ENCODE assay signal across 22 cellular contexts in the genomic region with DNA sequence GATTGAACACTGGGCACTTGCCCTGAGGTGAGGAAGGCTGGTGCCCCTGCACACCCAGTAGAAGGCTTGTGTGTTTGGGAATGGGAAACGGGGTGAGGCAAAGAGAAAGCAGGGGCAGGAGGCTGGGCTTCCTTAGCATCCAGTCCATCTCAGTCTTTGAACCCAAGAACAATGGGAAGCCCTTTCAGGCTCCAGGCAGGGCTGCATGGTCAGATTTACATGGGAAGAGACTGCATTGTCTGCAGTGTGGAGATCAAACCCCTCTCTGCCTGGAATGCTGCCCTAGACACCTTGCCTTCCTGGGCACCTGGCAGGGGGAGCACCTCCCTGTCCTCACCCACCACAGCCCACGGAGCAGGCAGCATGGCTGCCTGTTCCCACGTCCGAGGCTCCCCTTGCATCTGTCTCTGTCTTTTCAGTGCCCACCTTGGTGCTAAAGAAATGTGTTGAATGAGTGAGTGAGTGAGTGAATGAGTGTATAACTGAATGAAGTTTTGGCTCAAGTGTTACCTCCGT.
DNase-seq lines count a peak whose midpoint lies in the region; ATAC-seq and TF ChIP-seq lines count a peak whose summit lies in the region.
"Had no signal": no experiment of that assay in that cellular context is flagged by ENCODE, and none has a peak within 500 bp of the region (broad histone marks: within the 10 kb centered on the region; RNA-seq: fewer than 3 reads in every experiment).

No MANE protein-coding gene starts in this region.

- TF ChIP-seq CTCF in OCI-LY7 (conservative IDR thresholded peaks at IDR 0.05; ENCODE audit: low read length) (no peak), upper lobe of right lung (IDR thresholded peaks at IDR 0.05) (no peak), suprapubic skin (IDR thresholded peaks at IDR 0.05) (no peak), vagina (IDR thresholded peaks at IDR 0.05) (no peak)

- no peaks in the 10 kb centered on the region for H3K9me2 ChIP-seq in OCI-LY7 (ENCODE audit: insufficient read depth, low read length)

- DNase-seq in NCI-H510A (lab: John Stamatoyannopoulos, UW) (peak; percentile 74), NCI-H510A treated with DMSO at 0.1 percent for 48 hours (lab: John Stamatoyannopoulos, UW) (no peak), OCI-LY7 (ENCODE audit: low spot score) (no peak), islet precursor cell (peak; percentile 46), upper lobe of right lung (peak; percentile 48), suprapubic skin (ENCODE audit: low spot score in 2 of 2) (no peak), vagina (ENCODE audit: extremely low spot score in 2 of 2) (no peak)
- DNase-seq: 8988T, COR-L47, GF-D8, MM.1S, NCI-H1092, NCI-H1436 treated with DMSO at 0.1 percent for 48 hours, NCI-H2081, NCI-H2171 treated with DMSO at 0.1 percent for 48 hours, NCI-H446, NCI-H748 treated with DMSO at 0.1 percent for 48 hours, RPMI8226, SIG-M5 had no signal

- peaks cover 10% of the 10 kb centered on the region for H3K27me3 ChIP-seq in upper lobe of right lung
- H3K27me3 ChIP-seq in suprapubic skin: peaks cover 32% of the 10 kb centered on the region
- no peaks in the 10 kb centered on the region for H3K27me3 ChIP-seq in vagina

- intact Hi-C loops in OCI-LY7 (cut with micrococcal nuclease; ENCODE audit: unreplicated experiment): no loop called here
- intact Hi-C loops in upper lobe of right lung (cut with DNase I): no loop called here
- intact Hi-C loops in vagina (cut with DNase I): no loop called here

- H3K36me3 ChIP-seq in OCI-LY7 (ENCODE audit: insufficient read depth, low read length) (no peaks in the 10 kb centered on the region), upper lobe of right lung (no peaks in the 10 kb centered on the region), suprapubic skin (no peaks in the 10 kb centered on the region), vagina (no peaks in the 10 kb centered on the region)

- no peaks in the 10 kb centered on the region for H3K9me3 ChIP-seq in OCI-LY7 (ENCODE audit: low read length)
- H3K9me3 ChIP-seq in upper lobe of right lung: no peaks in the 10 kb centered on the region
- no peaks in the 10 kb centered on the region for H3K9me3 ChIP-seq in suprapubic skin
- H3K9me3 ChIP-seq in vagina: no peaks in the 10 kb centered on the region

- H3K27ac Mint-ChIP-seq in stimulated activated memory B cell treated with anti-CD40 and anti-IgM and Interleukin-4, amounts not matched to agents 10 μg/mL and 1 μg/mL and 100 μg/mL, for 72 hours: no peak overlapping the region
- H3K27ac Mint-ChIP-seq: B cell had no signal

- H3K79me2 ChIP-seq in OCI-LY7 (ENCODE audit: insufficient read depth, low read depth, low read length): no peaks in the 10 kb centered on the region

- no peak for ATAC-seq in upper lobe of right lung
- ATAC-seq in stimulated activated memory B cell treated with anti-CD40 and anti-IgM and Interleukin-4, amounts not matched to agents 10 μg/mL and 1 μg/mL and 100 μg/mL, for 72 hours: no peak
- ATAC-seq: HCT116 had no signal

- no peak for TF ChIP-seq EP300 in suprapubic skin (IDR thresholded peaks at IDR 0.05)

- no TSS peak for BruUV-seq in OCI-LY7 (replicated peaks; lab: Mats Ljungman, UMichigan)

- TF ChIP-seq POLR2A in suprapubic skin (IDR thresholded peaks at IDR 0.05): no peak
- no peak for TF ChIP-seq POLR2A in vagina (IDR thresholded peaks at IDR 0.05)

- 72% methylated on average over 5 of the region's 5 CpGs for WGBS in suprapubic skin

- no peak overlapping the region for H3K4me3 Mint-ChIP-seq in stimulated activated memory B cell treated with anti-CD40 and anti-IgM and Interleukin-4, amounts not matched to agents 10 μg/mL and 1 μg/mL and 100 μg/mL, for 72 hours
- H3K4me3 Mint-ChIP-seq: B cell had no signal

- 0 out of 2 replicates have a peak overlapping the region, but pooled peaks have one; percentile 6 for H2AFZ ChIP-seq in OCI-LY7 (ENCODE audit: low read length)

- H3K9me3 Mint-ChIP-seq in stimulated activated memory B cell treated with anti-CD40 and anti-IgM and Interleukin-4, amounts not matched to agents 10 μg/mL and 1 μg/mL and 100 μg/mL, for 72 hours: no peaks in the 10 kb centered on the region

- no peak overlapping the region for H3K4me3 ChIP-seq in OCI-LY7 (ENCODE audit: low read depth, low read length, poor library complexity, severe bottlenecking)
- no peak overlapping the region for H3K4me3 ChIP-seq in upper lobe of right lung
- no peak overlapping the region for H3K4me3 ChIP-seq in suprapubic skin
- H3K4me3 ChIP-seq in vagina: no peak overlapping the region

- H3K27ac ChIP-seq in OCI-LY7 (ENCODE audit: low read depth, low read length, poor library complexity, severe bottlenecking) (no peak overlapping the region), upper lobe of right lung (no peak overlapping the region), suprapubic skin (no peak overlapping the region), vagina (no peak overlapping the region)

- no peaks in the 10 kb centered on the region for H3K4me1 Mint-ChIP-seq in stimulated activated memory B cell treated with anti-CD40 and anti-IgM and Interleukin-4, amounts not matched to agents 10 μg/mL and 1 μg/mL and 100 μg/mL, for 72 hours
- H3K4me1 Mint-ChIP-seq: B cell had no signal

- no peaks in the 10 kb centered on the region for H3K36me3 Mint-ChIP-seq in stimulated activated memory B cell treated with anti-CD40 and anti-IgM and Interleukin-4, amounts not matched to agents 10 μg/mL and 1 μg/mL and 100 μg/mL, for 72 hours

- H3K4me2 ChIP-seq in OCI-LY7 (ENCODE audit: low read length): no peak overlapping the region

- CTCF ChIA-PET in OCI-LY7 (lab: Charles Lee; ENCODE audit: unreplicated experiment): no interaction called here

- no peaks in the 10 kb centered on the region for H4K20me1 ChIP-seq in OCI-LY7 (ENCODE audit: insufficient read depth, low read length)

- no peaks in the 10 kb centered on the region for H3K4me1 ChIP-seq in OCI-LY7 (ENCODE audit: insufficient read depth, low read length, poor library complexity, severe bottlenecking)
- H3K4me1 ChIP-seq in upper lobe of right lung: no peaks in the 10 kb centered on the region
- no peaks in the 10 kb centered on the region for H3K4me1 ChIP-seq in suprapubic skin
- no peaks in the 10 kb centered on the region for H3K4me1 ChIP-seq in vagina

- peaks cover 32% of the 10 kb centered on the region for H3K27me3 Mint-ChIP-seq in stimulated activated memory B cell treated with anti-CD40 and anti-IgM and Interleukin-4, amounts not matched to agents 10 μg/mL and 1 μg/mL and 100 μg/mL, for 72 hours

- POLR2A ChIA-PET in OCI-LY7 (lab: Charles Lee): no interaction called here

Comparison
In these comparisons a context has a peak if more than half of its experiments do, and no peak if none do; other contexts are left out.
1. DNase-seq: peak in NCI-H510A (single experiment), islet precursor cell (single experiment) and upper lobe of right lung (single experiment); none in NCI-H510A treated with DMSO at 0.1 percent for 48 hours (single experiment), OCI-LY7 (single experiment), suprapubic skin (0 of 2) and vagina (0 of 2).